13 cellular contexts compared by ENCODE assay signal in the genomic region with DNA sequence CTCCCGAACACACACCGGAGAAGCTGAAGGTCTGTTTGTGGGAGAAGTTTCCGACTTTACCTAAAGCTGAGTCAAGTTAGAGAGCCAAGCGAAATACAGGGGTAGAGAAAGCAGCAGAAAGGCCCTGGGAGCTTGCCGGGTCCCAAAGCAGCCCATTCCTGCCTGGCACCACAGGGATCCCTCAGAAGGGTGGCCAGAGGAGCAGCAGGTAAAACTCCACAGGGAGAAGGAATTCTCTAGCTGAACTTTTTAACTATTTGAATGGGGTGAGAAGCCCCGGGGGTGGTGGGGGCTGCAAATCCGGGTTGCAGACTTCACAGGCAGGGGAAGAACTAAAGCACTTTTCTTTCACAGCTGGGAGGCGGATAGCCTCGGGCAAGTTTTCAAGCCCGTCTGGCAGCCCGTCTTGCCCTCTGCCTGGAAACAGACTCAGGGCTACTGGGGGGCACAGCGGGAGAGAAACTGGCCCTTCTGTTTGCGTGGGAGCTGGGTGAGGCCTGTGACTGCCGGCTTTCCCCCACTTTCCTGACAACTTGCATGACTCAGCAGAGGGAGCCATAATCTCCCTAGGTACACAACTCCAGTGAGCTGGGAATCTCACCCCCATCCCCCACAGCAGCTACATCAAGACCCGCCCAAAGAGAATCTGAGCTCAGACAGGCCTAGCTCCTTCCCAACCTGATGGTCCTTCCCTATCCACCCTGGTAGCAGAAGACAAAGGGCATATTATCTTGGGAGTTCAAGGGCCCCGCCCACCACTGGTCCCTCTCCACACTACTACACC.
DNase-seq lines count a peak whose midpoint lies in the region; ATAC-seq and TF ChIP-seq lines count a peak whose summit lies in the region.
"Had no signal": no experiment of that assay in that cellular context is flagged by ENCODE, and none has a peak within 500 bp of the region (broad histone marks: within the 10 kb centered on the region; RNA-seq: fewer than 3 reads in every experiment).

No MANE protein-coding gene starts in this region.

- peaks cover 9% of the 10 kb centered on the region for H3F3A ChIP-seq in neural progenitor cell (ENCODE audit: low read depth)

- H3K4me3 ChIP-seq in endodermal cell (ENCODE audit: low read length) (peak overlapping the region; percentile 58), neural progenitor cell (no peak overlapping the region)

- 62 to 68% methylated on average over 13 to 16 of the region's 16 CpGs for WGBS in endodermal cell (ENCODE audit: insufficient coverage in 1 of 2, insufficient read length in 1 of 2), 2 experiments

- H3K9me3 ChIP-seq in endodermal cell (ENCODE audit: control insufficient read depth, low read length) (peaks cover 59% of the 10 kb centered on the region), neural progenitor cell (ENCODE audit: low read depth) (no peaks in the 10 kb centered on the region)

- TF ChIP-seq CTCF in endodermal cell (conservative IDR thresholded peaks at IDR 0.05) (no peak), neural progenitor cell (IDR thresholded peaks at IDR 0.05) (no peak)

- H3K79me2 ChIP-seq in neural progenitor cell (ENCODE audit: low read depth): no peaks in the 10 kb centered on the region

- H3K4me2 ChIP-seq in neural progenitor cell: no peak overlapping the region

- peaks cover 9% of the 10 kb centered on the region for H3K36me3 ChIP-seq in endodermal cell (ENCODE audit: control insufficient read depth, insufficient read depth, low read length)
- H3K36me3 ChIP-seq in neural progenitor cell: no peaks in the 10 kb centered on the region

- DNase-seq in ELR (ENCODE audit: low read depth): peak; percentile 36
- peak; percentile 89 to 93 for DNase-seq in NCI-H526 (lab: John Stamatoyannopoulos, UW)
- DNase-seq in endodermal cell: peak; percentile 91
- peak; percentile 32 for DNase-seq in neural progenitor cell (ENCODE audit: low spot score)
- DNase-seq in DMS153 (lab: John Stamatoyannopoulos, UW): no peak
- DNase-seq: activated naive CD4-positive, alpha-beta T cell treated with anti-CD3 and anti-CD28 coated beads, Interleukin-2, amount 10 ng/mL, durations not matched to agents 7 days and 5 days; DMS79; naive thymus-derived CD8-positive, alpha-beta T cell; RPMI8226 had no signal

- ATAC-seq in GM18517 (IDR thresholded peaks at IDR 0.05; ENCODE audit: unreplicated experiment) (no peak), HG02885 (IDR thresholded peaks at IDR 0.05; ENCODE audit: poor library complexity, unreplicated experiment) (no peak), GM21786 (IDR thresholded peaks at IDR 0.05; ENCODE audit: unreplicated experiment) (no peak)
- ATAC-seq: activated CD4-positive, CD25-positive, alpha-beta regulatory T cell treated with anti-CD3 and anti-CD28 coated beads, Interleukin-2, amount 50 U/mL, for 24 hours; naive thymus-derived CD8-positive, alpha-beta T cell had no signal

- H3K27ac ChIP-seq in endodermal cell (ENCODE audit: low read depth, low read length) (peak overlapping the region; percentile 74), neural progenitor cell (peak overlapping the region; percentile 11)

- H3K9me3 Mint-ChIP-seq in endodermal cell (peaks cover 52% of the 10 kb centered on the region), neural progenitor cell (peaks cover 2% of the 10 kb centered on the region)
- H3K9me3 Mint-ChIP-seq: activated naive CD4-positive, alpha-beta T cell treated with anti-CD3 and anti-CD28 coated beads, Interleukin-2, amount 10 ng/mL, durations not matched to agents 7 days and 5 days; naive thymus-derived CD8-positive, alpha-beta T cell had no signal

- H3K9ac ChIP-seq in endodermal cell (ENCODE audit: extremely low read depth, low read length, poor library complexity, severe bottlenecking) (peak overlapping the region; percentile 62), neural progenitor cell (no peak overlapping the region)

- H3K4me3 Mint-ChIP-seq in endodermal cell (no peak overlapping the region), neural progenitor cell (no peak overlapping the region)
- H3K4me3 Mint-ChIP-seq: activated naive CD4-positive, alpha-beta T cell treated with anti-CD3 and anti-CD28 coated beads, Interleukin-2, amount 10 ng/mL, durations not matched to agents 7 days and 5 days; naive thymus-derived CD8-positive, alpha-beta T cell had no signal

- no peaks in the 10 kb centered on the region for H4K20me1 ChIP-seq in neural progenitor cell (ENCODE audit: low read depth)

- H3K4me1 Mint-ChIP-seq in endodermal cell (peaks cover 26% of the 10 kb centered on the region), neural progenitor cell (peaks cover 9% of the 10 kb centered on the region)

- no peak overlapping the region for H2AFZ ChIP-seq in neural progenitor cell (replicated peaks)

- H3K4me1 ChIP-seq in endodermal cell (ENCODE audit: control insufficient read depth, insufficient read depth, low read length) (peaks cover 4% of the 10 kb centered on the region), neural progenitor cell (peaks cover 16% of the 10 kb centered on the region)

- H3K27me3 ChIP-seq in endodermal cell (ENCODE audit: control insufficient read depth, insufficient read depth, low read length, poor library complexity, severe bottlenecking): no peaks in the 10 kb centered on the region
- no peaks in the 10 kb centered on the region for H3K27me3 ChIP-seq in neural progenitor cell

- H3K27me3 Mint-ChIP-seq in endodermal cell (ENCODE audit: insufficient read depth): peaks cover 2% of the 10 kb centered on the region
- peaks cover 5% of the 10 kb centered on the region for H3K27me3 Mint-ChIP-seq in neural progenitor cell (ENCODE audit: insufficient read depth, low read depth)
- H3K27me3 Mint-ChIP-seq: activated naive CD4-positive, alpha-beta T cell treated with anti-CD3 and anti-CD28 coated beads, Interleukin-2, amount 10 ng/mL, durations not matched to agents 7 days and 5 days; naive thymus-derived CD8-positive, alpha-beta T cell had no signal

- peaks cover 58% of the 10 kb centered on the region for H3K36me3 Mint-ChIP-seq in endodermal cell (ENCODE audit: low read depth)
- peaks cover 44% of the 10 kb centered on the region for H3K36me3 Mint-ChIP-seq in neural progenitor cell
- H3K36me3 Mint-ChIP-seq: activated naive CD4-positive, alpha-beta T cell treated with anti-CD3 and anti-CD28 coated beads, Interleukin-2, amount 10 ng/mL, durations not matched to agents 7 days and 5 days had no signal

- H3K27ac Mint-ChIP-seq in endodermal cell (peak overlapping the region; percentile 97), neural progenitor cell (peak overlapping the region; percentile 77)
- H3K27ac Mint-ChIP-seq: activated naive CD4-positive, alpha-beta T cell treated with anti-CD3 and anti-CD28 coated beads, Interleukin-2, amount 10 ng/mL, durations not matched to agents 7 days and 5 days had no signal
